Comparison of ENCODE assay signal across 18 cellular contexts in genomic region chr16:27439273-27440018, GRCh38. TPM values are rescaled to one million over a fixed set of nuclear protein-coding genes. Genes with fewer than 3 reads are reported as not detected.
DNase-seq lines count a peak whose midpoint lies in the region; ATAC-seq and TF ChIP-seq lines count a peak whose summit lies in the region.
"Had no signal": no experiment of that assay in that cellular context is flagged by ENCODE, and none has a peak within 500 bp of the region (broad histone marks: within the 10 kb centered on the region; RNA-seq: fewer than 3 reads in every experiment).

No MANE protein-coding gene starts in this region.

- H3K9me3 Mint-ChIP-seq in stimulated activated naive CD8-positive, alpha-beta T cell treated with anti-CD3 and anti-CD28 coated beads, Interleukin-15, amount 100 ng/mL, for 72 hours: peaks cover 3 to 5% of the 10 kb centered on the region in 2 donors
- H3K9me3 Mint-ChIP-seq in activated T-cell treated with anti-CD3 and anti-CD28 coated beads, Interleukin-2, amount 50 U/mL, for 4 hours: no peaks in the 10 kb centered on the region
- H3K9me3 Mint-ChIP-seq in activated CD4-positive, alpha-beta T cell treated with anti-CD3 and anti-CD28 coated beads, Interleukin-2, amount 10 ng/mL, durations not matched to agents 24 days and 14 days: peaks cover 8% of the 10 kb centered on the region

- H3K36me3 Mint-ChIP-seq in activated T-cell treated with anti-CD3 and anti-CD28 coated beads, Interleukin-2, amount 50 U/mL, for 4 hours (ENCODE audit: insufficient read depth): peaks cover 47% of the 10 kb centered on the region
- peaks cover 91% of the 10 kb centered on the region for H3K36me3 Mint-ChIP-seq in activated CD4-positive, alpha-beta T cell treated with anti-CD3 and anti-CD28 coated beads, Interleukin-2, amount 10 ng/mL, durations not matched to agents 24 days and 14 days (ENCODE audit: low read depth)

- no peak overlapping the region for H3K27ac Mint-ChIP-seq in stimulated activated naive CD8-positive, alpha-beta T cell treated with anti-CD3 and anti-CD28 coated beads, Interleukin-15, amount 100 ng/mL, for 72 hours
- H3K27ac Mint-ChIP-seq in activated CD4-positive, alpha-beta T cell treated with anti-CD3 and anti-CD28 coated beads, Interleukin-2, amount 10 ng/mL, durations not matched to agents 24 days and 14 days: no peak overlapping the region
- H3K27ac Mint-ChIP-seq: activated CD4-positive, alpha-beta T cell treated with anti-CD3 and anti-CD28 coated beads, Interleukin-2, amount 10 ng/mL, durations not matched to agents 7 days and 5 days had no signal

- WGBS in testis, 2 donors: 70 to 78% methylated on average over 15 to 18 of the region's 18 CpGs

- no peak overlapping the region for H3K4me3 Mint-ChIP-seq in stimulated activated naive CD8-positive, alpha-beta T cell treated with anti-CD3 and anti-CD28 coated beads, Interleukin-15, amount 100 ng/mL, for 72 hours
- no peak overlapping the region for H3K4me3 Mint-ChIP-seq in activated T-cell treated with anti-CD3 and anti-CD28 coated beads, Interleukin-2, amount 50 U/mL, for 4 hours
- no peak overlapping the region for H3K4me3 Mint-ChIP-seq in activated CD4-positive, alpha-beta T cell treated with anti-CD3 and anti-CD28 coated beads, Interleukin-2, amount 10 ng/mL, durations not matched to agents 24 days and 14 days
- H3K4me3 Mint-ChIP-seq: activated CD4-positive, alpha-beta T cell treated with anti-CD3 and anti-CD28 coated beads, Interleukin-2, amount 10 ng/mL, durations not matched to agents 7 days and 5 days had no signal

- no peaks in the 10 kb centered on the region for H3K4me1 ChIP-seq in testis
- H3K4me1 ChIP-seq: gastrocnemius medialis had no signal

- no peaks in the 10 kb centered on the region for H3K27me3 ChIP-seq in testis

- H3K27me3 Mint-ChIP-seq in stimulated activated naive CD8-positive, alpha-beta T cell treated with anti-CD3 and anti-CD28 coated beads, Interleukin-15, amount 100 ng/mL, for 72 hours: no peaks in the 10 kb centered on the region
- no peaks in the 10 kb centered on the region for H3K27me3 Mint-ChIP-seq in activated T-cell treated with anti-CD3 and anti-CD28 coated beads, Interleukin-2, amount 50 U/mL, for 4 hours (ENCODE audit: low read depth)
- H3K27me3 Mint-ChIP-seq in activated CD4-positive, alpha-beta T cell treated with anti-CD3 and anti-CD28 coated beads, Interleukin-2, amount 10 ng/mL, durations not matched to agents 24 days and 14 days: no peaks in the 10 kb centered on the region
- H3K27me3 Mint-ChIP-seq: activated CD4-positive, alpha-beta T cell treated with anti-CD3 and anti-CD28 coated beads, Interleukin-2, amount 10 ng/mL, durations not matched to agents 7 days and 5 days had no signal

- intact Hi-C loops in testis (cut with DNase I; ENCODE audit: low total_unique reads): no loop called here
- intact Hi-C loops in activated CD4-positive, alpha-beta T cell treated with anti-CD3 and anti-CD28 coated beads, Interleukin-2, amount 10 ng/mL, durations not matched to agents 24 days and 14 days (cut with micrococcal nuclease): no loop called here

- H3K27ac ChIP-seq in testis: no peak overlapping the region
- H3K27ac ChIP-seq: gastrocnemius medialis had no signal

- TF ChIP-seq POLR2A in testis (IDR thresholded peaks at IDR 0.05): no peak

- ATAC-seq in stimulated activated naive CD8-positive, alpha-beta T cell treated with anti-CD3 and anti-CD28 coated beads, Interleukin-15, Interleukin-2, amounts not matched to agents 100 U/mL and 50 U/mL, for 24 hours: no peak
- ATAC-seq in stimulated activated naive CD8-positive, alpha-beta T cell treated with anti-CD3 and anti-CD28 coated beads, Interleukin-15, amount 100 ng/mL, for 72 hours: no peak
- no peak for ATAC-seq in activated T-cell treated with anti-CD3 and anti-CD28 coated beads, Interleukin-2, amount 50 U/mL, for 4 hours
- ATAC-seq in GM18520 (IDR thresholded peaks at IDR 0.05; ENCODE audit: unreplicated experiment): no peak
- ATAC-seq: gastrocnemius medialis had no signal

- H3K9me3 ChIP-seq in testis: no peaks in the 10 kb centered on the region

- H3K4me3 ChIP-seq in testis: no peak overlapping the region
- H3K4me3 ChIP-seq: gastrocnemius medialis, smooth muscle cell had no signal

- peak; percentile 0 for DNase-seq in stimulated activated naive CD8-positive, alpha-beta T cell treated with anti-CD3 and anti-CD28 coated beads, Interleukin-15, Interleukin-2, amounts not matched to agents 100 U/mL and 50 U/mL, for 24 hours
- no peak for DNase-seq in stimulated activated naive CD8-positive, alpha-beta T cell treated with anti-CD3 and anti-CD28 coated beads, Interleukin-15, amount 100 ng/mL, for 72 hours
- DNase-seq in activated T-cell treated with anti-CD3 and anti-CD28 coated beads, Interleukin-2, amount 50 U/mL, for 4 hours: peak; percentile 4
- DNase-seq in mesenteric fat pad (ENCODE audit: low spot score) (peak; percentile 69), testis (no peak), NCI-H510A (lab: John Stamatoyannopoulos, UW) (no peak)
- DNase-seq in activated CD4-positive, alpha-beta T cell treated with anti-CD3 and anti-CD28 coated beads, Interleukin-2, amount 10 ng/mL, durations not matched to agents 24 days and 14 days: no peak
- DNase-seq: activated CD4-positive, alpha-beta T cell treated with anti-CD3 and anti-CD28 coated beads, Interleukin-2, amount 10 ng/mL, durations not matched to agents 7 days and 5 days; activated naive CD4-positive, alpha-beta T cell treated with Interleukin-2 at 50 U/mL for 16 hours; central memory CD4-positive, alpha-beta T cell; DMS79 treated with DMSO at 0.1 percent for 48 hours; gastrocnemius medialis; mesenchymal stem cell; NCI-H2029; T-helper 2 cell had no signal

- TF ChIP-seq CTCF in testis (IDR thresholded peaks at IDR 0.05): no peak

- no peaks in the 10 kb centered on the region for H3K36me3 ChIP-seq in testis (ENCODE audit: low read depth, missing control alignments)
- H3K36me3 ChIP-seq: gastrocnemius medialis had no signal

- H3K4me1 Mint-ChIP-seq in stimulated activated naive CD8-positive, alpha-beta T cell treated with anti-CD3 and anti-CD28 coated beads, Interleukin-15, amount 100 ng/mL, for 72 hours: peaks cover 31% of the 10 kb centered on the region
- H3K4me1 Mint-ChIP-seq in activated T-cell treated with anti-CD3 and anti-CD28 coated beads, Interleukin-2, amount 50 U/mL, for 4 hours (ENCODE audit: low read depth): peaks cover 4% of the 10 kb centered on the region
- peaks cover 5% of the 10 kb centered on the region for H3K4me1 Mint-ChIP-seq in activated CD4-positive, alpha-beta T cell treated with anti-CD3 and anti-CD28 coated beads, Interleukin-2, amount 10 ng/mL, durations not matched to agents 24 days and 14 days

RNA-seq across cellular contexts. Expression of gene IL21R, which starts 37.5 kb away (rescaled TPM):
- 10 to 100 TPM; 90.7 to 94.9 (median 91.4) TPM for total RNA-seq in activated T-cell treated with anti-CD3 and anti-CD28 coated beads, Interleukin-2, amount 50 U/mL, for 4 hours
- 0.22 TPM for total RNA-seq in mesenteric fat pad
- total RNA-seq in testis: under 1 TPM; 0.31 to 0.87 TPM
- 2.3 TPM for polyA plus RNA-seq in testis (ENCODE audit: insufficient read depth, low read depth, low replicate concordance)
- 94.9 and 100 TPM in 2 replicates for total RNA-seq in activated CD4-positive, alpha-beta T cell treated with anti-CD3 and anti-CD28 coated beads, Interleukin-2, amount 10 ng/mL, durations not matched to agents 24 days and 14 days
- total RNA-seq: HT-29, smooth muscle cell had no signal
- polyA plus RNA-seq: smooth muscle cell had no signal

Comparison
In these comparisons a context has a peak if more than half of its experiments do, and no peak if none do; other contexts are left out.
1. DNase-seq: peak in stimulated activated naive CD8-positive, alpha-beta T cell treated with anti-CD3 and anti-CD28 coated beads, Interleukin-15, Interleukin-2, amounts not matched to agents 100 U/mL and 50 U/mL, for 24 hours (single experiment), activated T-cell treated with anti-CD3 and anti-CD28 coated beads, Interleukin-2, amount 50 U/mL, for 4 hours (single experiment) and mesenteric fat pad (single experiment); none in stimulated activated naive CD8-positive, alpha-beta T cell treated with anti-CD3 and anti-CD28 coated beads, Interleukin-15, amount 100 ng/mL, for 72 hours (0 of 2), testis (single experiment), NCI-H510A (single experiment) and activated CD4-positive, alpha-beta T cell treated with anti-CD3 and anti-CD28 coated beads, Interleukin-2, amount 10 ng/mL, durations not matched to agents 24 days and 14 days (single experiment).
2. RNA of gene IL21R, which starts 37.5 kb away (total RNA-seq): 94.9 to 100 TPM in activated CD4-positive, alpha-beta T cell treated with anti-CD3 and anti-CD28 coated beads, Interleukin-2, amount 10 ng/mL, durations not matched to agents 24 days and 14 days and 90.7 to 94.9 TPM in activated T-cell treated with anti-CD3 and anti-CD28 coated beads, Interleukin-2, amount 50 U/mL, for 4 hours; 0.31 to 0.87 TPM in testis and 0.22 TPM in mesenteric fat pad (single experiment); every median in the first group is over 10 times any median in the second.